In the genomic region with DNA sequence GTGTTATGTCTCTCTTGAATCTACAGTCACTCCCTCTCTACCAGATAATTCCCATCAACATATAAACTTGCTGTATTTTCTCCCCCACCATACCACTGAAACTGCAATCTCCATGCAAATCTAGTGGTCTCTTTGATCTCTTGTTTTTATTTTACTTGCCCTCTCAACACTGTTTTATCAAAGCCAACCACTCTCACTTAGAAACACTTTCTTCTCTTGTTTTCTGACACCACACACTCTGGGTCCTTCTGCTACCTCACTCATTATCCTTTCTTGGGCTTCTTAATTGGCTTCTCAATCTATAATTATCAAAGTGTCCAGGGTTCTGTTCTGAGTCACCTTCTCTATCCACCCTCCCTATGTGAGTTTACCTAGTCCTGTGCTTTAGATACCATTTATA, we compare ENCODE assay signal across 10 cellular contexts. TPM values are rescaled to one million over a fixed set of nuclear protein-coding genes. Genes with fewer than 3 reads are reported as not detected.
DNase-seq lines count a peak whose midpoint lies in the region; ATAC-seq and TF ChIP-seq lines count a peak whose summit lies in the region.
"Had no signal": no experiment of that assay in that cellular context is flagged by ENCODE, and none has a peak within 500 bp of the region (broad histone marks: within the 10 kb centered on the region; RNA-seq: fewer than 3 reads in every experiment).

No MANE protein-coding gene starts in this region.

- intact Hi-C loops in CD4-positive, alpha-beta T cell (cut with DNase I, micrococcal nuclease), result loop anchor here in 1 of 2 experiments (2.0 to 10.0 kb wide), 5 partner anchors 355 to 1273 kb away; partner anchors contain the start of genes MSH2 and MSH6
- intact Hi-C loops in colonic mucosa (cut with DNase I), result loop anchor here (5.0 kb wide), 1 partner anchor 405 kb away; no protein-coding TSS in a partner anchor

- H3K9ac ChIP-seq in colonic mucosa (ENCODE audit: low read depth in 2 of 2, low read length in 2 of 2), result no peak overlapping the region

- no peak for DNase-seq in CD4-positive, alpha-beta T cell
- DNase-seq in GM20000 (ENCODE audit: low spot score), result peak; percentile 42
- peak; percentile 61 for DNase-seq in SW480 (ENCODE audit: low spot score)
- DNase-seq in immature natural killer cell, result no peak
- DNase-seq in GM03348 (ENCODE audit: low spot score), result no peak
- no peak for DNase-seq in colonic mucosa
- DNase-seq in ureter (ENCODE audit: low spot score), result no peak
- no peak for DNase-seq in WERI-Rb-1
- DNase-seq: mucosa of descending colon, NCI-H187 treated with DMSO at 0.1 percent for 48 hours had no signal

- no peaks in the 10 kb centered on the region for H3K27me3 ChIP-seq in CD4-positive, alpha-beta T cell (ENCODE audit: control insufficient read depth, insufficient read depth, low read length)
- H3K27me3 ChIP-seq in colonic mucosa (no peaks in the 10 kb centered on the region), WERI-Rb-1 (ENCODE audit: insufficient read depth, low read depth, severe bottlenecking) (no peaks in the 10 kb centered on the region)

- H3K4me1 Mint-ChIP-seq in CD4-positive, alpha-beta T cell (ENCODE audit: low read depth), result peaks cover 77% of the 10 kb centered on the region
- peaks cover 33 to 47% of the 10 kb centered on the region in 2 donors for H3K4me1 Mint-ChIP-seq in immature natural killer cell

- CTCF ChIA-PET in CD4-positive, alpha-beta T cell (lab: Charles Lee), result interaction anchor here (0.6 kb wide), 1 partner anchor 27 kb away, joined by 3 read pairs; no protein-coding TSS in a partner anchor

- H3K9me3 Mint-ChIP-seq in CD4-positive, alpha-beta T cell, result no peaks in the 10 kb centered on the region
- no peaks in the 10 kb centered on the region for H3K9me3 Mint-ChIP-seq in immature natural killer cell

- peak overlapping the region; percentile 32 for H3K27ac Mint-ChIP-seq in CD4-positive, alpha-beta T cell
- H3K27ac Mint-ChIP-seq in immature natural killer cell, result peak overlapping the region in 4 of 6 donors; percentile 26 to 79 (median 44)

- no peaks in the 10 kb centered on the region for H3K9me3 ChIP-seq in CD4-positive, alpha-beta T cell (ENCODE audit: control insufficient read depth, low read length)
- H3K9me3 ChIP-seq in colonic mucosa (no peaks in the 10 kb centered on the region), WERI-Rb-1 (ENCODE audit: severe bottlenecking) (no peaks in the 10 kb centered on the region)
- H3K9me3 ChIP-seq: mucosa of descending colon had no signal

- peaks cover 22% of the 10 kb centered on the region for H3K36me3 Mint-ChIP-seq in CD4-positive, alpha-beta T cell (ENCODE audit: low read depth)
- no peaks in the 10 kb centered on the region for H3K36me3 Mint-ChIP-seq in immature natural killer cell

- H3K36me3 ChIP-seq in colonic mucosa (no peaks in the 10 kb centered on the region), WERI-Rb-1 (peaks cover 11% of the 10 kb centered on the region)

- no peak for TF ChIP-seq CTCF in CD4-positive, alpha-beta T cell (IDR thresholded peaks at IDR 0.05)
- TF ChIP-seq CTCF in GM20000 (IDR thresholded peaks at IDR 0.05; ENCODE audit: extremely low read depth, missing control alignments) (no peak), colonic mucosa (IDR thresholded peaks at IDR 0.05) (no peak), WERI-Rb-1 (IDR thresholded peaks at IDR 0.05; ENCODE audit: low read depth, low read length) (no peak)

- H3K4me1 ChIP-seq in colonic mucosa, result peaks cover 12% of the 10 kb centered on the region

- POLR2A ChIA-PET in CD4-positive, alpha-beta T cell (lab: Charles Lee), result no interaction called here

- H3K27me3 Mint-ChIP-seq in CD4-positive, alpha-beta T cell, result no peaks in the 10 kb centered on the region
- H3K27me3 Mint-ChIP-seq in immature natural killer cell (ENCODE audit: low read depth in 3 of 3), result peaks cover 0 to 9% (median 8%) of the 10 kb centered on the region in 3 donors

- H3K4me3 ChIP-seq in colonic mucosa (no peak overlapping the region), WERI-Rb-1 (ENCODE audit: low read depth, low read length) (no peak overlapping the region)
- H3K4me3 ChIP-seq: mucosa of descending colon had no signal

- H3K27ac ChIP-seq in CD4-positive, alpha-beta T cell (ENCODE audit: low read depth, low read length), result no peak overlapping the region
- H3K27ac ChIP-seq in colonic mucosa (no peak overlapping the region), WERI-Rb-1 (no peak overlapping the region)

- H3K4me3 Mint-ChIP-seq in CD4-positive, alpha-beta T cell, result peak overlapping the region; percentile 82
- peak overlapping the region; percentile 81 to 93 (median 90) for H3K4me3 Mint-ChIP-seq in immature natural killer cell

- ATAC-seq in CD4-positive, alpha-beta T cell (ENCODE audit: poor library complexity), result peak; percentile 7
- ATAC-seq: mucosa of descending colon had no signal

RNA-seq across cellular contexts. Expression of gene MCFD2, which starts 2.0 kb away (rescaled TPM):
- 10 to 100 TPM; 29.1 to 29.7 TPM for total RNA-seq in CD4-positive, alpha-beta T cell
- polyA plus RNA-seq in immature natural killer cell, result 10 to 100 TPM; 18.6 to 38.1 (median 27.4) TPM
- total RNA-seq in colonic mucosa (10 to 100 TPM; 44.0 to 54.8 TPM), ureter (72.3 TPM)

RNA-seq across cellular contexts. Expression of gene TTC7A, which starts 23.4 kb away (rescaled TPM):
- 10 to 100 TPM; 40.3 to 40.6 TPM for total RNA-seq in CD4-positive, alpha-beta T cell
- polyA plus RNA-seq in immature natural killer cell, result 10 to 100 TPM in 1 of 3 donors, 1 to 10 TPM in 2; 7.1 to 11.7 (median 9.6) TPM
- total RNA-seq in colonic mucosa (10 to 100 TPM; 28.5 to 28.7 TPM), ureter (20.6 TPM)

Comparison
In these comparisons a context has a peak if more than half of its experiments do, and no peak if none do; other contexts are left out.
1. DNase-seq: peak in GM20000 (single experiment) and SW480 (single experiment); none in CD4-positive, alpha-beta T cell (0 of 10), immature natural killer cell (0 of 3), GM03348 (single experiment), colonic mucosa (single experiment), ureter (single experiment) and WERI-Rb-1 (single experiment).